In the genomic region with DNA sequence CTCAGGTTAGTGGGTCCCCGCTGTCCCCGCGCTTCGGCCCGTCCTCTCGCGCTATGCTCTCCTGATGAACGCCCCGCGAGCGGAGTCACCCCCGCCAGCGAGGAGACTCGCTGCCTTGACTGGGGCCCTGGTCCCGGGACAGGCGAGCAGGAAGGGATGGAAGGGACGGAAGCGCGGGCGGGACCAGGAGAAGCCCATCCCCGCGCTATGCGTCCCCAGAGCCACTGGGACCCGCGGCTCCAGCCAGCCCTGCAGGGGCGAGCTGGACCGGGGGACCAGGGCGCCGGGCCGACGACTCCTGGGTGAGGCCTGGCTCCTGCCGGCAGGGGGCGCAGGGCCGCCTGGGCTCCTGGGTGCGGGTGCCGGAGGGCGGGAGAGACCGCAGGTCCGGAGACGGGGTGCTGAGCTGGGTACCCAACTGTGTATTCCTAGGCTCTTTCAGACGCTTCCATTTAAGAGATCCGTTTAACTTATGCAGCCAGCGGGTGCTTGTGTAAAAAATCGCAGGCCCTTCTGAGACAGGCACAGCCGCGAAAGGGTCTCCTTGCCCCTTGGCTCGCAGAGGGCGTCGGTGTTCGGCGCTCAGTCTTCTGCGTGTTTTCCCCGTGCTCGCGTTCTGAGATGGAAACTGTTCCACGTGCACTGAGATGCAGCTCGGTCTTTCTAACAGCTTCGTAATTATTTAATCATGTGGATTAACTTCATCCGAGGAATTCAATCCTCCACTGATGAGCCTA, we compare ENCODE assay signal across 1 cellular context.
TF ChIP-seq lines count a peak whose summit lies in the region.

No MANE protein-coding gene starts in this region.

TF ChIP-seq in WTC11, 78 proteins besides CTCF, POLR2A, EP300 and RAD21 (continued from another document):
- TF ChIP-seq HMGXB4 (CRISPR knock-in tag; IDR thresholded peaks at IDR 0.05): peak; percentile 85
